8 cellular contexts compared by ENCODE assay signal in genomic region chr12:69329669-69330428, GRCh38. TPM values are rescaled to one million over a fixed set of nuclear protein-coding genes. Genes with fewer than 3 reads are reported as not detected.
A peak's percentile ranks its signal among the peaks of the same experiment; 100 is the strongest.
DNase-seq lines count a peak whose midpoint lies in the region; ATAC-seq and TF ChIP-seq lines count a peak whose summit lies in the region.

No MANE protein-coding gene starts in this region.

- no TSS peak for BruUV-seq in PC-3 (replicated peaks; lab: Mats Ljungman, UMichigan)

- no peak for ATAC-seq in GM23338
- ATAC-seq in PC-3: peak; percentile 25; the same call in 1 of the 2 replicates
- no peak for ATAC-seq in body of pancreas
- no peak for ATAC-seq in aorta (ENCODE audit: low FRiP score)
- ATAC-seq in psoas muscle: no peak

- TF ChIP-seq POLR2A in body of pancreas (IDR thresholded peaks at IDR 0.05): no peak
- TF ChIP-seq POLR2A in lower leg skin (IDR thresholded peaks at IDR 0.05): no peak

- H3K4me3 Mint-ChIP-seq in GM23338: peak overlapping the region; percentile 13; the same call in 1 of the 3 replicates

- H4K20me1 ChIP-seq in GM23338 (replicated peaks; ENCODE audit: insufficient read depth): no peaks in the 10 kb centered on the region
- no peaks in the 10 kb centered on the region for H4K20me1 ChIP-seq in PC-3 (ENCODE audit: low read length)

- H3K27ac Mint-ChIP-seq in GM23338: peak overlapping the region; percentile 93

- H3K9me2 ChIP-seq in GM23338 (ENCODE audit: insufficient read depth) (no peaks in the 10 kb centered on the region), PC-3 (replicated peaks; ENCODE audit: low read length) (no peaks in the 10 kb centered on the region)

- H3K79me2 ChIP-seq in GM23338 (replicated peaks; ENCODE audit: insufficient read depth) (no peaks in the 10 kb centered on the region), PC-3 (ENCODE audit: low read length) (no peaks in the 10 kb centered on the region)

- H3F3A ChIP-seq in GM23338 (replicated peaks; ENCODE audit: low read depth): 0 out of 2 replicates have a peak, but pooled peaks cover 4% of the 10 kb centered on the region
- H3F3A ChIP-seq in PC-3 (ENCODE audit: low read length, unreplicated experiment): no peaks in the 10 kb centered on the region

- peak overlapping the region; percentile 34 for H3K4me2 ChIP-seq in GM23338
- peak overlapping the region; percentile 82 for H3K4me2 ChIP-seq in PC-3 (ENCODE audit: low read length)

- H2AFZ ChIP-seq in GM23338 (0 out of 2 replicates have a peak overlapping the region, but pooled peaks have one; percentile 20), PC-3 (ENCODE audit: low read length) (peak overlapping the region; percentile 93)

- POLR2A ChIA-PET in PC-3 (lab: Charles Lee; ENCODE audit: unreplicated experiment): interaction anchor here (0.9 kb wide), 1 partner anchor 255 kb away, joined by 5 read pairs; the partner anchor contains the start of gene CCT2

- no peaks in the 10 kb centered on the region for H3K27me3 Mint-ChIP-seq in GM23338 (ENCODE audit: insufficient read depth, low read depth, poor library complexity)

- TF ChIP-seq CTCF in GM23338 (conservative IDR thresholded peaks at IDR 0.05; ENCODE audit: low read depth in 2 of 2): no peak
- no peak for TF ChIP-seq CTCF in PC-3 (conservative IDR thresholded peaks at IDR 0.05; ENCODE audit: low read depth, low read length)
- no peak for TF ChIP-seq CTCF in body of pancreas (IDR thresholded peaks at IDR 0.05)
- no peak for TF ChIP-seq CTCF in lower leg skin (IDR thresholded peaks at IDR 0.05)
- no peak for TF ChIP-seq CTCF in psoas muscle (IDR thresholded peaks at IDR 0.05)

- peak overlapping the region; percentile 89; the same call in 1 of the 2 replicates for H3K27ac ChIP-seq in GM23338 (ENCODE audit: low read depth)
- no peak overlapping the region for H3K27ac ChIP-seq in PC-3 (ENCODE audit: low read length)
- peak overlapping the region; percentile 44 to 89 (median 87) for H3K27ac ChIP-seq in body of pancreas
- H3K27ac ChIP-seq in rectal smooth muscle tissue (ENCODE audit: low read depth, low read length): no peak overlapping the region
- H3K27ac ChIP-seq in aorta (ENCODE audit: low read depth in 1 of 2, low read length in 2 of 2): no peak overlapping the region
- H3K27ac ChIP-seq in psoas muscle: no peak overlapping the region

- CTCF ChIA-PET in PC-3 (lab: Charles Lee): interaction anchor here (0.5 to 0.9 kb wide), 2 partner anchors 39 to 482 kb away, joined by 3 to 4 read pairs; no protein-coding TSS in a partner anchor

- no peaks in the 10 kb centered on the region for H3K9me3 Mint-ChIP-seq in GM23338

- peaks cover 54% of the 10 kb centered on the region for H3K4me1 Mint-ChIP-seq in GM23338

- intact Hi-C loops in PC-3 (cut with micrococcal nuclease): no loop called here
- intact Hi-C loops in body of pancreas (cut with DNase I): no loop called here
- intact Hi-C loops in aorta (cut with DNase I): no loop called here
- intact Hi-C loops in lower leg skin (cut with DNase I; ENCODE audit: low total_unique reads): no loop called here
- intact Hi-C loops in psoas muscle (cut with DNase I): no loop called here

- no peak overlapping the region for H3K9ac ChIP-seq in PC-3 (ENCODE audit: low read length)
- peak overlapping the region; percentile 36 for H3K9ac ChIP-seq in rectal smooth muscle tissue (ENCODE audit: low read length)

- DNase-seq in GM23338 (ENCODE audit: low spot score) (no peak), PC-3 (peak; percentile 18), body of pancreas (peak in 1 of 4 donors; percentile 23), aorta (no peak), LoVo (ENCODE audit: low spot score) (no peak), lower leg skin (ENCODE audit: low spot score in 2 of 2) (no peak), psoas muscle (no peak)

- H3K27me3 ChIP-seq in GM23338 (ENCODE audit: insufficient read depth) (no peaks in the 10 kb centered on the region), PC-3 (ENCODE audit: low read length) (no peaks in the 10 kb centered on the region), body of pancreas (no peaks in the 10 kb centered on the region), rectal smooth muscle tissue (ENCODE audit: control insufficient read depth, insufficient read depth, low read length) (no peaks in the 10 kb centered on the region), aorta (ENCODE audit: control insufficient read depth in 1 of 2, insufficient read depth in 2 of 2, low read length in 1 of 2) (no peaks in the 10 kb centered on the region), psoas muscle (ENCODE audit: insufficient read depth in 3 of 3, low read length in 2 of 3) (peaks cover 0 to 10% (median 0%) of the 10 kb centered on the region in 3 donors)

- no peaks in the 10 kb centered on the region; the same call in 2 of the 3 replicates for H3K36me3 Mint-ChIP-seq in GM23338 (ENCODE audit: low read depth)

- H3K4me3 ChIP-seq in GM23338: no peak overlapping the region
- H3K4me3 ChIP-seq in PC-3 (ENCODE audit: low read length): peak overlapping the region; percentile 73
- H3K4me3 ChIP-seq in body of pancreas: peak overlapping the region in 1 of 2 donors; percentile 12
- H3K4me3 ChIP-seq in rectal smooth muscle tissue (ENCODE audit: low read length): peak overlapping the region; percentile 61
- no peak overlapping the region for H3K4me3 ChIP-seq in aorta (ENCODE audit: low read length in 2 of 2)
- H3K4me3 ChIP-seq in lower leg skin (ENCODE audit: low read depth, poor library complexity, severe bottlenecking): no peak overlapping the region
- H3K4me3 ChIP-seq in psoas muscle: no peak overlapping the region

- 17 to 20% methylated on average over 8 of the region's 8 CpGs for WGBS in body of pancreas, 2 donors
- WGBS in aorta, 2 donors: 54 to 60% methylated on average over 8 of the region's 8 CpGs
- 66 to 71% methylated on average over 8 of the region's 8 CpGs for WGBS in lower leg skin, 2 donors
- WGBS in psoas muscle, 3 donors: 64 to 70% (median 65%) methylated on average over 8 of the region's 8 CpGs

- peaks cover 41% of the 10 kb centered on the region for H3K4me1 ChIP-seq in GM23338 (ENCODE audit: insufficient read depth)
- H3K4me1 ChIP-seq in PC-3 (ENCODE audit: insufficient read depth, low read length): peaks cover 13% of the 10 kb centered on the region
- peaks cover 41% of the 10 kb centered on the region for H3K4me1 ChIP-seq in body of pancreas
- no peaks in the 10 kb centered on the region for H3K4me1 ChIP-seq in rectal smooth muscle tissue (ENCODE audit: control insufficient read depth, insufficient read depth, low read length)
- H3K4me1 ChIP-seq in aorta (ENCODE audit: control insufficient read depth in 1 of 2, insufficient read depth in 2 of 2, low read length in 2 of 2): no peaks in the 10 kb centered on the region
- peaks cover 6% of the 10 kb centered on the region for H3K4me1 ChIP-seq in psoas muscle

- H3K9me3 ChIP-seq in PC-3 (ENCODE audit: low read length) (no peaks in the 10 kb centered on the region), body of pancreas (no peaks in the 10 kb centered on the region), aorta (ENCODE audit: control insufficient read depth, low read length) (no peaks in the 10 kb centered on the region), psoas muscle (no peaks in the 10 kb centered on the region)

- H3K36me3 ChIP-seq in GM23338 (ENCODE audit: insufficient read depth) (no peaks in the 10 kb centered on the region), PC-3 (ENCODE audit: low read depth, low read length) (no peaks in the 10 kb centered on the region), body of pancreas (replicated peaks in 1 of 2; ENCODE audit: insufficient read depth in 1 of 2, low read depth in 2 of 2) (no peaks in the 10 kb centered on the region), rectal smooth muscle tissue (ENCODE audit: control insufficient read depth, insufficient read depth, low read length) (no peaks in the 10 kb centered on the region), aorta (ENCODE audit: control insufficient read depth in 1 of 2, insufficient read depth in 2 of 2, low read length in 1 of 2) (no peaks in the 10 kb centered on the region), psoas muscle (ENCODE audit: insufficient read depth in 1 of 2, low read depth in 1 of 2) (no peaks in the 10 kb centered on the region)

TF ChIP-seq in GM23338, 12 proteins besides CTCF, POLR2A, EP300 and RAD21 (continues in another document):
- TF ChIP-seq EZH2phosphoT487 (IDR thresholded peaks at IDR 0.05; ENCODE audit: unreplicated experiment) (no peak), NANOG (IDR thresholded peaks at IDR 0.05; ENCODE audit: borderline replicate concordance) (no peak)

RNA-seq across cellular contexts. Expression of gene LYZ, which starts 18.3 kb away (rescaled TPM):
- not detected in 2 replicates for total RNA-seq in GM23338 (2014; rRNA removed; shearing (Covaris generic))
- polyA plus RNA-seq in GM23338 (2016; fragmentation: Nextera tagmentation; extraction: Ambion mirVana) (0.16 TPM in 1 of 2 replicates, not detected in the other), aorta (100 to 1,000 TPM in 1 of 2 donors, 10 to 100 TPM in 1; 15.1 to 122 TPM), psoas muscle (1 to 10 TPM; 3.6 to 5.4 (median 5.0) TPM)
- total RNA-seq in PC-3 (2014; rRNA removed) (not detected in 2 replicates), body of pancreas (100 to 1,000 TPM in 1 of 2 donors, 10 to 100 TPM in 1; 18.8 to 118 TPM), aorta (100 to 1,000 TPM in 1 of 2 donors, 10 to 100 TPM in 1; 38.7 to 180 TPM), lower leg skin (10 to 100 TPM in 3 of 4 donors, 1 to 10 TPM in 1; 6.8 to 27.8 (median 18.8) TPM), psoas muscle (10 to 100 TPM in 1 of 4 donors, 1 to 10 TPM in 3; 6.1 to 26.7 (median 7.5) TPM)

RNA-seq across cellular contexts. Expression of gene YEATS4, which starts 29.7 kb away (rescaled TPM):
- total RNA-seq in GM23338 (2014; rRNA removed; shearing (Covaris generic)): 82.5 and 90.5 TPM in 2 replicates
- polyA plus RNA-seq in GM23338 (2016; fragmentation: Nextera tagmentation; extraction: Ambion mirVana) (64.4 and 64.7 TPM in 2 replicates), aorta (10 to 100 TPM; 11.6 to 12.5 TPM), psoas muscle (10 to 100 TPM; 12.4 to 17.7 (median 13.2) TPM)
- total RNA-seq in PC-3 (2014; rRNA removed) (36.1 and 41.3 TPM in 2 replicates), body of pancreas (10 to 100 TPM; 14.3 to 15.8 TPM), aorta (10 to 100 TPM in 1 of 2 donors, 1 to 10 TPM in 1; 8.5 to 11.6 TPM), lower leg skin (10 to 100 TPM; 10.0 to 21.7 (median 16.8) TPM), psoas muscle (10 to 100 TPM in 2 of 4 donors, 1 to 10 TPM in 2; 6.2 to 12.4 (median 9.5) TPM)

Comparison
In these comparisons a context has a peak if more than half of its experiments do, and no peak if none do; other contexts are left out.
1. H3K27ac ChIP-seq: peak in GM23338 (single experiment) and body of pancreas (4 of 4); none in PC-3 (single experiment), rectal smooth muscle tissue (single experiment), aorta (0 of 2) and psoas muscle (single experiment).
2. H3K4me3 ChIP-seq: peak in PC-3 (single experiment) and rectal smooth muscle tissue (single experiment); none in GM23338 (single experiment), aorta (0 of 2), lower leg skin (single experiment) and psoas muscle (single experiment).